ENCODE assay signal across 13 cellular contexts in genomic region chr12:57834086-57834876, GRCh38. TPM values are rescaled to one million over a fixed set of nuclear protein-coding genes. Genes with fewer than 3 reads are reported as not detected.
DNase-seq lines count a peak whose midpoint lies in the region; ATAC-seq, FAIRE-seq and TF ChIP-seq lines count a peak whose summit lies in the region.
"Had no signal": no experiment of that assay in that cellular context is flagged by ENCODE, and none has a peak within 500 bp of the region (broad histone marks: within the 10 kb centered on the region; RNA-seq: fewer than 3 reads in every experiment).

No MANE protein-coding gene starts in this region.

- no CpG with 5 or more reads among the region's 1 CpG for WGBS in esophagus squamous epithelium, 2 donors
- WGBS in suprapubic skin: no CpG with 5 or more reads among the region's 1 CpG

- H3K27ac ChIP-seq in esophagus squamous epithelium: peak overlapping the region in 3 of 4 donors; percentile 39 to 71 (median 59)
- H3K27ac ChIP-seq in suprapubic skin: peak overlapping the region; percentile 56

- H3K9me3 Mint-ChIP-seq in activated T-cell treated with anti-CD3 and anti-CD28 coated beads, Interleukin-2, amount 50 U/mL, for 72 hours: no peaks in the 10 kb centered on the region

- no peaks in the 10 kb centered on the region for H3K27me3 ChIP-seq in esophagus squamous epithelium
- no peaks in the 10 kb centered on the region for H3K27me3 ChIP-seq in suprapubic skin
- H3K27me3 ChIP-seq: pancreas had no signal

- peaks cover 95% of the 10 kb centered on the region for H3K4me1 Mint-ChIP-seq in activated T-cell treated with anti-CD3 and anti-CD28 coated beads, Interleukin-2, amount 50 U/mL, for 72 hours (ENCODE audit: low read depth)

- no peak overlapping the region for H3K4me3 Mint-ChIP-seq in activated T-cell treated with anti-CD3 and anti-CD28 coated beads, Interleukin-2, amount 50 U/mL, for 72 hours

- no peak for FAIRE-seq in RCC 7860 (lab: Jason Lieb, UNC)
- FAIRE-seq: bronchial epithelial cell, pancreas had no signal

- no peak for DNase-seq in activated T-cell treated with anti-CD3 and anti-CD28 coated beads, Interleukin-2, amount 50 U/mL, for 72 hours
- no peak for DNase-seq in activated T-cell treated with anti-CD3 and anti-CD28 coated beads, Interleukin-2, amount 50 U/mL, for 48 hours
- DNase-seq in NCI-H69 (lab: John Stamatoyannopoulos, UW): peak; percentile 24
- no peak for DNase-seq in esophagus squamous epithelium (lab: John Stamatoyannopoulos, UW)
- no peak for DNase-seq in suprapubic skin (ENCODE audit: low spot score in 2 of 2)
- no peak for DNase-seq in NCI-H2029 (lab: John Stamatoyannopoulos, UW)
- no peak for DNase-seq in RCC 7860 (ENCODE audit: low spot score)
- DNase-seq in T-helper 2 cell: no peak
- DNase-seq: activated CD4-positive, alpha-beta T cell treated with anti-CD3 and anti-CD28 coated beads for 1 hour; C1 segment of cervical spinal cord; hypothalamus; pancreas had no signal

- H3K36me3 ChIP-seq in esophagus squamous epithelium: peaks cover 0 to 8% (median 2%) of the 10 kb centered on the region in 3 donors
- peaks cover 3% of the 10 kb centered on the region for H3K36me3 ChIP-seq in suprapubic skin
- H3K36me3 ChIP-seq: pancreas had no signal

- H3K36me3 Mint-ChIP-seq in activated T-cell treated with anti-CD3 and anti-CD28 coated beads, Interleukin-2, amount 50 U/mL, for 72 hours (ENCODE audit: insufficient read depth in 2 of 2): no peaks in the 10 kb centered on the region

- TF ChIP-seq CTCF in esophagus squamous epithelium (IDR thresholded peaks at IDR 0.05): no peak
- TF ChIP-seq CTCF in suprapubic skin (IDR thresholded peaks at IDR 0.05): no peak

- peak overlapping the region in 1 of 4 donors; percentile 3 for H3K4me3 ChIP-seq in esophagus squamous epithelium
- no peak overlapping the region for H3K4me3 ChIP-seq in suprapubic skin
- H3K4me3 ChIP-seq: pancreas had no signal

- TF ChIP-seq POLR2A in esophagus squamous epithelium (IDR thresholded peaks at IDR 0.05): no peak
- no peak for TF ChIP-seq POLR2A in suprapubic skin (IDR thresholded peaks at IDR 0.05)

- ATAC-seq in activated T-cell treated with anti-CD3 and anti-CD28 coated beads, Interleukin-2, amount 50 U/mL, for 72 hours (replicated peaks in 1 of 2): no peak
- ATAC-seq: pancreas had no signal

- H3K4me1 ChIP-seq in esophagus squamous epithelium (peaks cover 68 to 100% (median 99%) of the 10 kb centered on the region in 3 donors), suprapubic skin (peaks cover 99% of the 10 kb centered on the region)

- no peaks in the 10 kb centered on the region for H3K27me3 Mint-ChIP-seq in activated T-cell treated with anti-CD3 and anti-CD28 coated beads, Interleukin-2, amount 50 U/mL, for 72 hours (ENCODE audit: low read depth)

- H3K9me3 ChIP-seq in esophagus squamous epithelium: no peaks in the 10 kb centered on the region
- H3K9me3 ChIP-seq in suprapubic skin: no peaks in the 10 kb centered on the region
- H3K9me3 ChIP-seq: pancreas had no signal

- H3K27ac Mint-ChIP-seq in activated T-cell treated with anti-CD3 and anti-CD28 coated beads, Interleukin-2, amount 50 U/mL, for 72 hours: peak overlapping the region; percentile 53

- no peak for TF ChIP-seq EP300 in suprapubic skin (IDR thresholded peaks at IDR 0.05)

- intact Hi-C loops in esophagus squamous epithelium (cut with DNase I): loop anchor here (10.0 kb wide), 1 partner anchor 49 kb away; the partner anchor contains the start of gene TSFM

RNA-seq across cellular contexts. Expression of gene CTDSP2, which starts 12.2 kb away (rescaled TPM):
- 100 to 1,000 TPM; 108 to 109 TPM for total RNA-seq in activated T-cell treated with anti-CD3 and anti-CD28 coated beads, Interleukin-2, amount 50 U/mL, for 72 hours
- 100 to 1,000 TPM in 1 of 4 donors, 10 to 100 TPM in 3; 47.1 to 120 (median 71.7) TPM for total RNA-seq in esophagus squamous epithelium
- 100 to 1,000 TPM; 147 to 240 (median 215) TPM for total RNA-seq in suprapubic skin

RNA-seq across cellular contexts. Expression of gene AVIL, which starts 15.7 kb away (rescaled TPM):
- total RNA-seq in activated T-cell treated with anti-CD3 and anti-CD28 coated beads, Interleukin-2, amount 50 U/mL, for 72 hours: 1 to 10 TPM; 4.8 to 5.5 TPM
- total RNA-seq in esophagus squamous epithelium: 1 to 10 TPM; 1.9 to 3.4 (median 2.5) TPM
- total RNA-seq in suprapubic skin: 10 to 100 TPM in 2 of 4 donors, 1 to 10 TPM in 2; 4.7 to 96.5 (median 10.0) TPM

RNA-seq across cellular contexts. Expression of gene TSFM, which starts 51.7 kb away (rescaled TPM):
- 10 to 100 TPM; 30.4 to 30.9 TPM for total RNA-seq in activated T-cell treated with anti-CD3 and anti-CD28 coated beads, Interleukin-2, amount 50 U/mL, for 72 hours
- total RNA-seq in esophagus squamous epithelium: 10 to 100 TPM; 18.5 to 37.2 (median 24.7) TPM
- total RNA-seq in suprapubic skin: 10 to 100 TPM; 19.6 to 35.4 (median 29.1) TPM
